ENCODE assay signal across 21 cellular contexts in the genomic region with DNA sequence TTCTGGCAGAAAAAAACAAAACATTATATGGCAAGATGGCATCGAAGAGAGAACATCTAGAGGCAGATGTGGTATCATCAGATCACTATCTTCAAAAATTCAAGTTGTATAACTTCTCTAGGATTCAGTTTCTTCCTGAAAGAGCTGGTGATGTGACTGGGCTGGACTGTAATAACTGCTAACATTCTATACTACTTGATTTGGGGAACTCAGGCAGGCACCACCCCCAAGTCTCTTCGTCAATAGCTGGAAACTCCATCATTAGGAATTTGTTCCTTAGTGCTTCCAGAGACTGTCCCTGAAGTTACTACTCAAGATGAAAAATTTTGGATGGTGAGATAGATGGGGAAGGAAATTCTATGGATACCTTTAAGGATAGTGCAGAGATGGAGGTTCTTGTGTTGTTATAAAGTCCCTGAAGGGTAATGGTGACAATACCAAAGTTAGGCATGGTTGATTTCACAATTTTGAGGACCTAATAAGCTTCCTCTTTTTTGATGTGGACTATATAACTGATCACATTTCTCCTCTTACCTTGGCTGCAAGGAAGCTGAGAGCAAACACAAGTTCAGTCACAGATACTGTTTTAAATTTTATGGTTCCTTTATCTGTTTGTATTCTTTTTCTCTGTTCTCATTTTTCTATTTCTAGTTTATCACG. TPM values are rescaled to one million over a fixed set of nuclear protein-coding genes. Genes with fewer than 3 reads are reported as not detected.
DNase-seq lines count a peak whose midpoint lies in the region; ATAC-seq, FAIRE-seq and TF ChIP-seq lines count a peak whose summit lies in the region.
"Had no signal": no experiment of that assay in that cellular context is flagged by ENCODE, and none has a peak within 500 bp of the region (broad histone marks: within the 10 kb centered on the region; RNA-seq: fewer than 3 reads in every experiment).

No MANE protein-coding gene starts in this region.

- no peak overlapping the region for H3K4me3 Mint-ChIP-seq in immature natural killer cell
- H3K4me3 Mint-ChIP-seq: activated CD8-positive, alpha-beta memory T cell treated with anti-CD3 and anti-CD28 coated beads, Interleukin-2, amount 10 ng/mL, durations not matched to agents 7 days and 5 days; activated naive CD8-positive, alpha-beta T cell treated with anti-CD3 and anti-CD28 coated beads, Interleukin-2, amount 10 ng/mL, durations not matched to agents 7 days and 5 days had no signal

- peaks cover 23 to 38% of the 10 kb centered on the region in 2 donors for H3K4me1 Mint-ChIP-seq in immature natural killer cell

- H3K4me1 ChIP-seq in uterus (no peaks in the 10 kb centered on the region), esophagus muscularis mucosa (peaks cover 14 to 18% (median 16%) of the 10 kb centered on the region in 4 donors)
- H3K4me1 ChIP-seq: breast epithelium had no signal

- H3K9me3 Mint-ChIP-seq in immature natural killer cell = no peaks in the 10 kb centered on the region

- H3K36me3 Mint-ChIP-seq in immature natural killer cell = peaks cover 12 to 24% (median 20%) of the 10 kb centered on the region in 3 donors

- WGBS in esophagus muscularis mucosa = 90% methylated on average over 3 of the region's 3 CpGs

- DNase-seq in AML-193 (lab: John Stamatoyannopoulos, UW) (peak; percentile 90), GM19239 (ENCODE audit: insufficient read length, low spot score) (no peak), SKM-1 (lab: John Stamatoyannopoulos, UW; ENCODE audit: unreplicated experiment) (peak; percentile 89), immature natural killer cell (no peak), uterus (no peak), esophagus muscularis mucosa (ENCODE audit: extremely low spot score) (no peak)
- DNase-seq: activated CD8-positive, alpha-beta memory T cell treated with anti-CD3 and anti-CD28 coated beads, Interleukin-2, amount 10 ng/mL, durations not matched to agents 7 days and 5 days; activated naive CD8-positive, alpha-beta T cell treated with anti-CD3 and anti-CD28 coated beads, Interleukin-2, amount 10 ng/mL, durations not matched to agents 7 days and 5 days; dermis blood vessel endothelial cell; DMS79 treated with DMSO at 0.1 percent for 48 hours; foreskin keratinocyte; GM23248; NCI-H1694; NCI-H345; retina; stimulated activated naive CD8-positive, alpha-beta T cell treated with anti-CD3 and anti-CD28 coated beads, Interleukin-15, Interleukin-2, amounts not matched to agents 100 U/mL and 50 U/mL, for 24 hours; T-helper 2 cell had no signal

- H3K27me3 Mint-ChIP-seq in immature natural killer cell (ENCODE audit: low read depth in 3 of 3) = peaks cover 2 to 13% (median 11%) of the 10 kb centered on the region in 3 donors
- H3K27me3 Mint-ChIP-seq: activated CD8-positive, alpha-beta memory T cell treated with anti-CD3 and anti-CD28 coated beads, Interleukin-2, amount 10 ng/mL, durations not matched to agents 7 days and 5 days; activated naive CD8-positive, alpha-beta T cell treated with anti-CD3 and anti-CD28 coated beads, Interleukin-2, amount 10 ng/mL, durations not matched to agents 7 days and 5 days had no signal

- H3K9me3 ChIP-seq in uterus (no peaks in the 10 kb centered on the region), esophagus muscularis mucosa (no peaks in the 10 kb centered on the region)
- H3K9me3 ChIP-seq: breast epithelium had no signal

- TF ChIP-seq POLR2A in uterus (IDR thresholded peaks at IDR 0.05) = no peak
- no peak for TF ChIP-seq POLR2A in esophagus muscularis mucosa (IDR thresholded peaks at IDR 0.05; ENCODE audit: low read depth)

- no peak for TF ChIP-seq CTCF in uterus (IDR thresholded peaks at IDR 0.05)
- TF ChIP-seq CTCF in esophagus muscularis mucosa (IDR thresholded peaks at IDR 0.05) = no peak

- intact Hi-C loops in uterus (cut with DNase I; ENCODE audit: low total_unique reads) (loop anchor here (5.0 kb wide), 1 partner anchor 58 kb away; the partner anchor contains the start of gene PGAP1), esophagus muscularis mucosa (cut with DNase I) (loop anchor here (5.0 kb wide), 1 partner anchor 58 kb away; the partner anchor contains the start of gene PGAP1)

- no peak overlapping the region for H3K4me3 ChIP-seq in uterus
- no peak overlapping the region for H3K4me3 ChIP-seq in esophagus muscularis mucosa
- H3K4me3 ChIP-seq: breast epithelium, GM23248 had no signal

- TF ChIP-seq EP300 in esophagus muscularis mucosa (IDR thresholded peaks at IDR 0.05) = no peak

- no peak for ATAC-seq in HG03280 (IDR thresholded peaks at IDR 0.05; ENCODE audit: unreplicated experiment)
- ATAC-seq in HG02623 (IDR thresholded peaks at IDR 0.05; ENCODE audit: unreplicated experiment) = no peak
- ATAC-seq: activated CD8-positive, alpha-beta memory T cell treated with anti-CD3 and anti-CD28 coated beads, Interleukin-2, amount 10 ng/mL, durations not matched to agents 7 days and 5 days; foreskin keratinocyte; stimulated activated naive CD8-positive, alpha-beta T cell treated with anti-CD3 and anti-CD28 coated beads, Interleukin-15, Interleukin-2, amounts not matched to agents 100 U/mL and 50 U/mL, for 24 hours had no signal

- H3K27me3 ChIP-seq in uterus (no peaks in the 10 kb centered on the region), esophagus muscularis mucosa (no peaks in the 10 kb centered on the region)
- H3K27me3 ChIP-seq: breast epithelium, foreskin keratinocyte had no signal

- no peak overlapping the region for H3K27ac ChIP-seq in uterus
- no peak overlapping the region for H3K27ac ChIP-seq in esophagus muscularis mucosa (replicated peaks in 1 of 4)
- H3K27ac ChIP-seq: breast epithelium, foreskin keratinocyte, GM23248 had no signal

- FAIRE-seq in GM19239 (lab: Jason Lieb, UNC) = peak; percentile 33
- FAIRE-seq: HTR-8/SVneo had no signal

- H3K36me3 ChIP-seq in uterus = no peaks in the 10 kb centered on the region
- H3K36me3 ChIP-seq in esophagus muscularis mucosa = peaks cover 0 to 7% (median 0%) of the 10 kb centered on the region in 4 donors
- H3K36me3 ChIP-seq: breast epithelium had no signal

- peak overlapping the region in 4 of 6 donors; percentile 14 to 47 (median 36) for H3K27ac Mint-ChIP-seq in immature natural killer cell
- H3K27ac Mint-ChIP-seq: activated CD8-positive, alpha-beta memory T cell treated with anti-CD3 and anti-CD28 coated beads, Interleukin-2, amount 10 ng/mL, durations not matched to agents 7 days and 5 days; activated naive CD8-positive, alpha-beta T cell treated with anti-CD3 and anti-CD28 coated beads, Interleukin-2, amount 10 ng/mL, durations not matched to agents 7 days and 5 days had no signal

RNA-seq across cellular contexts. Expression of gene PGAP1, which starts 59.1 kb away (rescaled TPM):
- polyA plus RNA-seq in immature natural killer cell = under 1 TPM in 2 of 3 donors, not detected in 1; 0.09 to 0.62 TPM
- total RNA-seq in uterus (10 to 100 TPM; 19.4 to 76.3 (median 23.7) TPM), esophagus muscularis mucosa (1 to 10 TPM; 3.7 to 7.5 (median 5.6) TPM)

Comparison
In these comparisons a context has a peak if more than half of its experiments do, and no peak if none do; other contexts are left out.
1. DNase-seq: peak in AML-193 (2 of 2) and SKM-1 (single experiment); none in GM19239 (single experiment), immature natural killer cell (0 of 3), uterus (0 of 2) and esophagus muscularis mucosa (single experiment).